Comparison of ENCODE assay signal across 12 cellular contexts in the genomic region with DNA sequence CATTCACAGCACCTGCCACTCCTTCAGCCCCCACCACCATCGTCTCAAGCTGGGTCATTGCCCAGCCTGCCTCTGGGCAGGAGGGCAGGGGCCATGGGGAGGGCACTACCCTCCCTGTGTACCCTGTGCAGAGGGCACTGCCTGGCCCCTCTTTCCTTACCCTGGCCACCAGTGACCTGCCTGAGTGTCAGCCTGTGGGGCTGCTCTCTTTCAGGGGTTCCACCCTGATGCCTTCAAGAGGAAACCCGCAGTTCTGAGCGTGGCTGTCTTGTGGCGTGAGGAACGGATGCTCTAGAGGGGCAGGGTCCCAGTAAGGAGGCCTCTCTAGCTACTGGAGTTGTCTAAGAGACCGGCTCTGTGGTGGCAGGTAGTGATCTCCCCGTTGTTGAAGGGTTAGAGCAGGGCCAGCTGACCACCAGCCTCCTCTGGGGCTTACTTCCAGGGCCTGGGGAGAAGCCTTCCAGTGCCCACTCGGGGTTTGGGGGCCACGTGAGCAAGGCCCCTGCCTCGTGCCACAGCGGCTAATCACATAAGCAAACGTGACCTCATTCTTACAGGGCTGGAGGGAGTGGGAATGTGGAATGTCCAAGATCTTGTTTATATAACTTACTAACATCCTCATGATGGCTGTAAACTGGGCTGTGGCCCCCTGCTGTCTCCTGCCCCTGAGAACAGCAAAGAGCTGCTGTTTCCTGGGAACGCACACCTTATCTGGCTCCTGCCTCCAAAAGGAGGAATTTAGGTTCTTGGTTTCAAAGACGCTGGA. TPM values are rescaled to one million over a fixed set of nuclear protein-coding genes. Genes with fewer than 3 reads are reported as not detected.
A peak's percentile ranks its signal among the peaks of the same experiment; 100 is the strongest.
DNase-seq lines count a peak whose midpoint lies in the region; ATAC-seq and TF ChIP-seq lines count a peak whose summit lies in the region.
"Had no signal": no experiment of that assay in that cellular context is flagged by ENCODE, and none has a peak within 500 bp of the region (broad histone marks: within the 10 kb centered on the region; RNA-seq: fewer than 3 reads in every experiment).

No MANE protein-coding gene starts in this region.

- no peak overlapping the region for H4K8ac ChIP-seq in trophoblast cell (ENCODE audit: low read depth, low read length)

- H3K4me2 ChIP-seq in PC-3 (ENCODE audit: low read length) (peak overlapping the region; percentile 10), trophoblast cell (ENCODE audit: low read length) (no peak overlapping the region)

- no peaks in the 10 kb centered on the region for H3K79me1 ChIP-seq in trophoblast cell (ENCODE audit: low read length)

- H4K91ac ChIP-seq in trophoblast cell (ENCODE audit: low read depth, low read length), result no peak overlapping the region

- no peaks in the 10 kb centered on the region for H3K27me3 ChIP-seq in PC-3 (ENCODE audit: low read length)
- no peaks in the 10 kb centered on the region for H3K27me3 ChIP-seq in dorsolateral prefrontal cortex
- H3K27me3 ChIP-seq in suprapubic skin, result no peaks in the 10 kb centered on the region
- no peaks in the 10 kb centered on the region for H3K27me3 ChIP-seq in trophoblast cell (ENCODE audit: insufficient read depth, low read length)
- H3K27me3 ChIP-seq: Peyer's patch had no signal

- no peak overlapping the region for H2BK12ac ChIP-seq in trophoblast cell (ENCODE audit: low read length)

- DNase-seq in AG10803 (ENCODE audit: low read depth) (peak; percentile 37), PC-3 (peak; percentile 70), dorsolateral prefrontal cortex (peak in 1 of 10 donors; percentile 30), suprapubic skin (ENCODE audit: low spot score in 2 of 2) (no peak), trophoblast cell (no peak), HUDEP-2 (lab: John Stamatoyannopoulos, UW; ENCODE audit: unreplicated experiment in 76 of 76) (no peak)
- no peak for DNase-seq in stimulated activated CD4-positive, alpha-beta T cell treated with anti-CD3 and anti-CD28 coated beads, Interleukin-2, amount 100 ng/mL, for 24 hours
- DNase-seq: aorta; naive thymus-derived CD8-positive, alpha-beta T cell; NCI-H2029 treated with DMSO at 0.1 percent for 48 hours had no signal

- H2BK120ac ChIP-seq in trophoblast cell (ENCODE audit: insufficient read depth, low read length, poor library complexity), result no peak overlapping the region

- H3K36me3 ChIP-seq in PC-3 (ENCODE audit: low read depth, low read length) (no peaks in the 10 kb centered on the region), mesodermal cell (ENCODE audit: control insufficient read depth, insufficient read depth, low read length) (no peaks in the 10 kb centered on the region), suprapubic skin (no peaks in the 10 kb centered on the region), trophoblast cell (ENCODE audit: control insufficient read depth in 1 of 2, insufficient read depth in 2 of 2, low read length in 2 of 2) (no peaks in the 10 kb centered on the region)
- H3K36me3 ChIP-seq: Peyer's patch had no signal

- H3K79me2 ChIP-seq in PC-3 (ENCODE audit: low read length) (no peaks in the 10 kb centered on the region), trophoblast cell (ENCODE audit: control insufficient read depth, insufficient read depth, low read length, poor library complexity) (no peaks in the 10 kb centered on the region)

- no peak overlapping the region for H3K4me3 ChIP-seq in AG10803 (ENCODE audit: low read length)
- H3K4me3 ChIP-seq in PC-3 (ENCODE audit: low read length), result no peak overlapping the region
- H3K4me3 ChIP-seq in dorsolateral prefrontal cortex, result no peak overlapping the region
- no peak overlapping the region for H3K4me3 ChIP-seq in mesodermal cell (ENCODE audit: extremely low read depth, insufficient read depth, low read length, poor library complexity, severe bottlenecking)
- H3K4me3 ChIP-seq in suprapubic skin, result no peak overlapping the region
- no peak overlapping the region for H3K4me3 ChIP-seq in trophoblast cell (ENCODE audit: low read depth, low read length)
- H3K4me3 ChIP-seq: Peyer's patch had no signal

- intact Hi-C loops in PC-3 (cut with micrococcal nuclease) (no loop called here), dorsolateral prefrontal cortex (cut with DNase I) (no loop called here)

- ATAC-seq in PC-3, result peak; percentile 69
- ATAC-seq: naive thymus-derived CD8-positive, alpha-beta T cell had no signal

- no peak overlapping the region for H3K18ac ChIP-seq in trophoblast cell (ENCODE audit: low read length)

- H3F3A ChIP-seq in PC-3 (ENCODE audit: low read length, unreplicated experiment), result no peaks in the 10 kb centered on the region

- no peaks in the 10 kb centered on the region for H3K9me3 ChIP-seq in PC-3 (ENCODE audit: low read length)
- no peaks in the 10 kb centered on the region for H3K9me3 ChIP-seq in mesodermal cell (ENCODE audit: control insufficient read depth, low read length)
- no peaks in the 10 kb centered on the region for H3K9me3 ChIP-seq in suprapubic skin
- H3K9me3 ChIP-seq in trophoblast cell (ENCODE audit: insufficient read depth, low read depth, low read length), result peaks cover 3% of the 10 kb centered on the region
- H3K9me3 ChIP-seq: Peyer's patch had no signal

- H2AK5ac ChIP-seq in trophoblast cell (ENCODE audit: low read length), result no peak overlapping the region

- no peak for TF ChIP-seq EP300 in suprapubic skin (IDR thresholded peaks at IDR 0.05)

- H3K9ac ChIP-seq in PC-3 (ENCODE audit: low read length), result peak overlapping the region; percentile 31; the same call in 1 of the 2 replicates
- H3K9ac ChIP-seq in trophoblast cell (ENCODE audit: low read length), result no peak overlapping the region

- no peak overlapping the region for H4K12ac ChIP-seq in trophoblast cell (ENCODE audit: low read depth, low read length)

- H3K9me2 ChIP-seq in PC-3 (replicated peaks; ENCODE audit: low read length), result no peaks in the 10 kb centered on the region

- H3K4me1 ChIP-seq in PC-3 (ENCODE audit: insufficient read depth, low read length), result peaks cover 42% of the 10 kb centered on the region
- peaks cover 30% of the 10 kb centered on the region for H3K4me1 ChIP-seq in mesodermal cell (ENCODE audit: control insufficient read depth, insufficient read depth, low read length, poor library complexity, severe bottlenecking)
- peaks cover 5% of the 10 kb centered on the region for H3K4me1 ChIP-seq in suprapubic skin
- H3K4me1 ChIP-seq in trophoblast cell (ENCODE audit: control insufficient read depth in 1 of 2, insufficient read depth in 2 of 2, low read length in 2 of 2), result no peaks in the 10 kb centered on the region
- H3K4me1 ChIP-seq: Peyer's patch had no signal

- POLR2A ChIA-PET in PC-3 (lab: Charles Lee; ENCODE audit: unreplicated experiment), result interaction anchor here (0.8 kb wide), 1 partner anchor 14 kb away, joined by 3 read pairs; no protein-coding TSS in a partner anchor

- TSS peak; percentile 63 for BruUV-seq in PC-3 (replicated peaks; lab: Mats Ljungman, UMichigan)

- H3K4ac ChIP-seq in trophoblast cell (ENCODE audit: low read depth, low read length), result no peak overlapping the region

- no peak for TF ChIP-seq CTCF in AG10803 (conservative IDR thresholded peaks at IDR 0.05; ENCODE audit: low read length)
- TF ChIP-seq CTCF in PC-3 (conservative IDR thresholded peaks at IDR 0.05; ENCODE audit: low read depth, low read length), result no peak
- TF ChIP-seq CTCF in dorsolateral prefrontal cortex (IDR thresholded peaks at IDR 0.05 in 54 of 56, conservative IDR thresholded peaks at IDR 0.05 in 2 of 56; ENCODE audit: low read depth in 1 of 56, partially characterized antibody in 56 of 56), result no peak
- TF ChIP-seq CTCF in suprapubic skin (IDR thresholded peaks at IDR 0.05), result no peak

- no peak overlapping the region for H2AFZ ChIP-seq in PC-3 (ENCODE audit: low read length)
- no peak overlapping the region for H2AFZ ChIP-seq in trophoblast cell (ENCODE audit: insufficient read depth, low read length, poor library complexity)

- CTCF ChIA-PET in PC-3 (lab: Charles Lee), result no interaction called here

- H4K20me1 ChIP-seq in PC-3 (ENCODE audit: low read length), result no peaks in the 10 kb centered on the region

- peak overlapping the region; percentile 63 for H3K27ac ChIP-seq in PC-3 (ENCODE audit: low read length)
- peak overlapping the region in 31 of 59 donors; percentile 9 to 84 (median 36) for H3K27ac ChIP-seq in dorsolateral prefrontal cortex
- H3K27ac ChIP-seq in mesodermal cell (ENCODE audit: low read depth, low read length, severe bottlenecking), result peak overlapping the region; percentile 36
- H3K27ac ChIP-seq in suprapubic skin, result no peak overlapping the region
- no peak overlapping the region for H3K27ac ChIP-seq in trophoblast cell (ENCODE audit: low read depth, low read length)
- H3K27ac ChIP-seq: Peyer's patch had no signal

- no peak overlapping the region for H3K14ac ChIP-seq in trophoblast cell (ENCODE audit: low read length)

- 91 to 97% methylated on average over 10 of the region's 14 CpGs for WGBS in mesodermal cell (ENCODE audit: insufficient coverage in 2 of 2), 2 experiments
- 81% methylated on average over 12 of the region's 14 CpGs for WGBS in suprapubic skin
- WGBS in trophoblast cell (ENCODE audit: extremely low coverage, insufficient coverage, insufficient read length), result no CpG with 5 or more reads among the region's 14 CpGs

- H2BK5ac ChIP-seq in trophoblast cell (ENCODE audit: low read depth, low read length, poor library complexity), result no peak overlapping the region

- no peak for TF ChIP-seq POLR2A in suprapubic skin (IDR thresholded peaks at IDR 0.05)

- no peak overlapping the region for H3K23ac ChIP-seq in trophoblast cell (ENCODE audit: low read length)

RNA-seq across cellular contexts. Expression of gene SEC13, which starts 31.4 kb away (rescaled TPM):
- total RNA-seq in PC-3 (2014; rRNA removed) (265 and 289 TPM in 2 replicates), dorsolateral prefrontal cortex (10 to 100 TPM; 42.9 to 78.5 (median 62.1) TPM), suprapubic skin (100 to 1,000 TPM; 104 to 137 (median 118) TPM)
- polyA plus RNA-seq in mesodermal cell (2013, experiment 1 of 2), result 261 TPM
- polyA plus RNA-seq in mesodermal cell (2013, experiment 2 of 2), result 225 TPM
- polyA plus RNA-seq in trophoblast cell (2013), result 201 and 208 TPM in 2 replicates

RNA-seq across cellular contexts. Expression of gene GHRL, which starts 59.6 kb away (rescaled TPM):
- total RNA-seq in PC-3 (2014; rRNA removed), result not detected in 2 replicates
- total RNA-seq in dorsolateral prefrontal cortex, result 1 to 10 TPM in 72 of 120 experiments, under 1 TPM in 24, not detected in 24; 0.32 to 6.7 (median 1.6) TPM
- not detected for polyA plus RNA-seq in mesodermal cell (2013, experiment 1 of 2)
- not detected for polyA plus RNA-seq in mesodermal cell (2013, experiment 2 of 2)
- total RNA-seq in suprapubic skin, result under 1 TPM in 1 of 4 donors, not detected in 3; 0.80 TPM
- 0.04 and 0.08 TPM in 2 replicates for polyA plus RNA-seq in trophoblast cell (2013)

Comparison
In these comparisons a context has a peak if more than half of its experiments do, and no peak if none do; other contexts are left out.
1. DNase-seq: peak in AG10803 (single experiment) and PC-3 (single experiment); none in suprapubic skin (0 of 2), trophoblast cell (0 of 2), HUDEP-2 (0 of 76) and stimulated activated CD4-positive, alpha-beta T cell treated with anti-CD3 and anti-CD28 coated beads, Interleukin-2, amount 100 ng/mL, for 24 hours (0 of 2).
2. H3K27ac ChIP-seq: peak in PC-3 (single experiment), dorsolateral prefrontal cortex (31 of 59) and mesodermal cell (single experiment); none in suprapubic skin (single experiment) and trophoblast cell (single experiment).